Comparison of ENCODE assay signal across 1 cellular context in genomic region chr5:139150359-139150999, GRCh38.
TF ChIP-seq lines count a peak whose summit lies in the region.

No MANE protein-coding gene starts in this region.

TF ChIP-seq in H1, 55 proteins besides CTCF, POLR2A, EP300 and RAD21:
- TF ChIP-seq CHD7 (IDR thresholded peaks at IDR 0.05; ENCODE audit: insufficient replicate concordance, low read length) (no peak), ATF2 (IDR thresholded peaks at IDR 0.05; ENCODE audit: low read length) (no peak), PHF8 (conservative IDR thresholded peaks at IDR 0.05; ENCODE audit: low read depth, low read length) (no peak), SUZ12 (IDR thresholded peaks at IDR 0.05; ENCODE audit: low read length) (no peak), HDAC2 (IDR thresholded peaks at IDR 0.05; ENCODE audit: borderline replicate concordance in 1 of 2, low read depth in 2 of 2, low read length in 2 of 2) (no peak), SP1 (IDR thresholded peaks at IDR 0.05; ENCODE audit: low read depth, low read length) (no peak), TBP (IDR thresholded peaks at IDR 0.05; ENCODE audit: low read depth, low read length) (no peak), SAP30 (IDR thresholded peaks at IDR 0.05; ENCODE audit: insufficient read depth, insufficient replicate concordance, low read length) (no peak), JUND (IDR thresholded peaks at IDR 0.05; ENCODE audit: low read length) (no peak), FOSL1 (IDR thresholded peaks at IDR 0.05; ENCODE audit: insufficient read depth, low read depth, low read length) (no peak), EGR1 (IDR thresholded peaks at IDR 0.05; ENCODE audit: borderline replicate concordance, low read depth, low read length) (no peak)
